Comparison of ENCODE assay signal across 19 cellular contexts in genomic region chr2:147789287-147789686, GRCh38. TPM values are rescaled to one million over a fixed set of nuclear protein-coding genes. Genes with fewer than 3 reads are reported as not detected.
DNase-seq lines count a peak whose midpoint lies in the region; FAIRE-seq and TF ChIP-seq lines count a peak whose summit lies in the region.
"Had no signal": no experiment of that assay in that cellular context is flagged by ENCODE, and none has a peak within 500 bp of the region (broad histone marks: within the 10 kb centered on the region; RNA-seq: fewer than 3 reads in every experiment).

No MANE protein-coding gene starts in this region.

- intact Hi-C loops in prostate gland (cut with DNase I) = no loop called here

- H2AK5ac ChIP-seq in H1 (ENCODE audit: low read depth, low read length) = no peak overlapping the region
- no peak overlapping the region for H2AK5ac ChIP-seq in mesenchymal stem cell (ENCODE audit: low read length, severe bottlenecking)

- H3K4me3 ChIP-seq in MG63 = peak overlapping the region; percentile 12
- no peak overlapping the region for H3K4me3 ChIP-seq in H1 (ENCODE audit: extremely low read depth in 1 of 4, insufficient read depth in 2 of 4, low read depth in 3 of 4, low read length in 4 of 4)
- H3K4me3 ChIP-seq in mesenchymal stem cell (ENCODE audit: insufficient read depth in 1 of 2, low read depth in 1 of 2, low read length in 2 of 2) = peak overlapping the region in 1 of 2 experiments; percentile 0
- H3K4me3 ChIP-seq in prostate gland = no peak overlapping the region
- H3K4me3 ChIP-seq: A549, BLaER1 had no signal

- POLR2A ChIA-PET in H1 (lab: Charles Lee; ENCODE audit: partially characterized antibody) = no interaction called here

- no peaks in the 10 kb centered on the region for H3K23me2 ChIP-seq in H1 (ENCODE audit: low read depth, low read length)

- H3K36me3 ChIP-seq in MG63 = no peaks in the 10 kb centered on the region
- no peaks in the 10 kb centered on the region for H3K36me3 ChIP-seq in H1 (ENCODE audit: control insufficient read depth in 2 of 4, insufficient read depth in 4 of 4, low read length in 3 of 4)
- H3K36me3 ChIP-seq in mesenchymal stem cell (ENCODE audit: control insufficient read depth in 1 of 2, insufficient read depth in 2 of 2, low read depth in 1 of 2, low read length in 2 of 2) = no peaks in the 10 kb centered on the region
- no peaks in the 10 kb centered on the region for H3K36me3 ChIP-seq in prostate gland
- H3K36me3 ChIP-seq: BLaER1 had no signal

- TF ChIP-seq EP300 in H1 (IDR thresholded peaks at IDR 0.05; ENCODE audit: borderline replicate concordance in 1 of 2, low read depth in 2 of 2, low read length in 2 of 2) = no peak

- H4K8ac ChIP-seq in H1 (ENCODE audit: extremely low read depth, insufficient read depth, low read length) (no peak overlapping the region), mesenchymal stem cell (ENCODE audit: low read length) (no peak overlapping the region)

- TF ChIP-seq CTCF in H1 (IDR thresholded peaks at IDR 0.05; ENCODE audit: control extremely low read depth in 1 of 3, insufficient read depth in 1 of 3, low read depth in 1 of 3, low read length in 3 of 3) (no peak), prostate gland (IDR thresholded peaks at IDR 0.05) (no peak)

- H3K23ac ChIP-seq in H1 (ENCODE audit: insufficient read length) (no peak overlapping the region), mesenchymal stem cell (ENCODE audit: low read length in 2 of 2) (no peak overlapping the region)

- FAIRE-seq in H1 (lab: Jason Lieb, UNC) = no peak
- FAIRE-seq: A549, D721Med, GM19239 had no signal

- no peaks in the 10 kb centered on the region for H3K79me1 ChIP-seq in H1 (ENCODE audit: low read depth, low read length)
- no peaks in the 10 kb centered on the region for H3K79me1 ChIP-seq in mesenchymal stem cell (replicated peaks; ENCODE audit: low read length, poor library complexity, severe bottlenecking)

- WGBS in H1 (ENCODE audit: extremely low coverage in 1 of 2, insufficient coverage in 1 of 2, insufficient read length in 1 of 2, insufficient replicate concordance in 2 of 2, low coverage in 1 of 2, low lambda C conversion rate in 2 of 2, missing lambda C conversion rate in 1 of 2), 2 experiments = 95% methylated on average over 2 of the region's 2 CpGs; no CpG with 5 or more reads in 1 of the 2 experiments
- 75% methylated on average over 2 of the region's 2 CpGs for WGBS in mesenchymal stem cell
- 59% methylated on average over 2 of the region's 2 CpGs for WGBS in prostate gland

- H3K27me3 ChIP-seq in MG63 = no peaks in the 10 kb centered on the region
- no peaks in the 10 kb centered on the region for H3K27me3 ChIP-seq in H1 (replicated peaks in 1 of 4; ENCODE audit: control insufficient read depth in 3 of 4, extremely low read depth in 1 of 4, insufficient read depth in 3 of 4, low read length in 3 of 4)
- H3K27me3 ChIP-seq in mesenchymal stem cell (ENCODE audit: control insufficient read depth in 1 of 2, insufficient read depth in 1 of 2, low read length in 2 of 2) = no peaks in the 10 kb centered on the region
- H3K27me3 ChIP-seq in prostate gland (replicated peaks; ENCODE audit: insufficient read depth) = no peaks in the 10 kb centered on the region
- H3K27me3 ChIP-seq: BLaER1 had no signal

- H3K27ac ChIP-seq in H1 (ENCODE audit: low read depth, low read length) (no peak overlapping the region), mesenchymal stem cell (ENCODE audit: low read length, poor library complexity, severe bottlenecking) (no peak overlapping the region), prostate gland (no peak overlapping the region)
- H3K27ac ChIP-seq: A549, BLaER1 had no signal

- no peak for TF ChIP-seq RAD21 in H1 (IDR thresholded peaks at IDR 0.05 in 1 of 2, conservative IDR thresholded peaks at IDR 0.05 in 1 of 2; ENCODE audit: low read depth in 2 of 2, low read length in 2 of 2)

- H3K4ac ChIP-seq in H1 (replicated peaks; ENCODE audit: insufficient read length, low read depth, low read length) = no peak overlapping the region
- H3K4ac ChIP-seq in mesenchymal stem cell (ENCODE audit: low read depth in 1 of 2, low read length in 2 of 2) = no peak overlapping the region

- no peaks in the 10 kb centered on the region for H4K20me1 ChIP-seq in H1 (replicated peaks in 1 of 2; ENCODE audit: control insufficient read depth in 1 of 2, insufficient read depth in 2 of 2, low read length in 2 of 2)
- H4K20me1 ChIP-seq: BLaER1 had no signal

- DNase-seq in ELR (ENCODE audit: low read depth) = peak; percentile 8
- DNase-seq in MG63 = no peak
- DNase-seq in H1 (ENCODE audit: low read depth in 1 of 2, low spot score in 2 of 2) = no peak
- no peak for DNase-seq in mesenchymal stem cell
- no peak for DNase-seq in prostate gland (ENCODE audit: low spot score)
- DNase-seq in NCI-H774 (lab: John Stamatoyannopoulos, UW) = no peak
- no peak for DNase-seq in SW 1271 (lab: John Stamatoyannopoulos, UW)
- DNase-seq in anterior cingulate cortex (lab: John Stamatoyannopoulos, UW) = no peak
- DNase-seq: CD8-positive, alpha-beta T cell; KBM-7; MV-4-11; NCI-H1694 treated with DMSO at 0.1 percent for 48 hours; NCI-H510A; NCI-H748 treated with DMSO at 0.1 percent for 48 hours; SHP77 treated with DMSO at 0.1 percent for 48 hours had no signal

- H3K9me3 ChIP-seq in MG63 (no peaks in the 10 kb centered on the region), H1 (ENCODE audit: insufficient read depth in 2 of 2, low read depth in 1 of 2, low read length in 1 of 2) (no peaks in the 10 kb centered on the region), mesenchymal stem cell (ENCODE audit: control insufficient read depth, low read length) (no peaks in the 10 kb centered on the region), prostate gland (no peaks in the 10 kb centered on the region)
- H3K9me3 ChIP-seq: A549, BLaER1 had no signal

- H2BK15ac ChIP-seq in H1 (ENCODE audit: low read length) (no peak overlapping the region), mesenchymal stem cell (ENCODE audit: low read depth, poor library complexity, severe bottlenecking) (no peak overlapping the region)

- H2BK5ac ChIP-seq in H1 (ENCODE audit: low read depth, low read length) = no peak overlapping the region
- H2BK5ac ChIP-seq in mesenchymal stem cell (ENCODE audit: low read depth, low read length, poor library complexity, severe bottlenecking) = no peak overlapping the region

- H3K4me2 ChIP-seq in H1 (ENCODE audit: insufficient read depth in 1 of 2, low read depth in 2 of 2, low read length in 2 of 2) = no peak overlapping the region
- no peak overlapping the region for H3K4me2 ChIP-seq in mesenchymal stem cell (ENCODE audit: low read length, poor library complexity, severe bottlenecking)
- H3K4me2 ChIP-seq: A549, BLaER1 had no signal

- H4K5ac ChIP-seq in H1 (ENCODE audit: insufficient read length, low read depth, low read length) = no peak overlapping the region

- no peak overlapping the region for H3K56ac ChIP-seq in H1 (replicated peaks; ENCODE audit: insufficient read length, low read depth, low read length)

- CTCF ChIA-PET in H1 (lab: Charles Lee; ENCODE audit: partially characterized antibody) = no interaction called here

- H2BK20ac ChIP-seq in H1 (ENCODE audit: low read length) = no peak overlapping the region

- H3K9ac ChIP-seq in H1 (replicated peaks in 1 of 4; ENCODE audit: extremely low read depth in 1 of 4, low read depth in 3 of 4, low read length in 3 of 4) (no peak overlapping the region), mesenchymal stem cell (ENCODE audit: low read length) (peak overlapping the region; percentile 26)
- H3K9ac ChIP-seq: BLaER1 had no signal

- H3K18ac ChIP-seq in H1 (ENCODE audit: extremely low read depth, low read length) (no peak overlapping the region), mesenchymal stem cell (ENCODE audit: low read depth in 1 of 2, low read length in 2 of 2) (no peak overlapping the region)

- H4K91ac ChIP-seq in H1 (replicated peaks; ENCODE audit: insufficient read length, low read length) (no peak overlapping the region), mesenchymal stem cell (ENCODE audit: low read length) (no peak overlapping the region)

- H3K79me2 ChIP-seq in H1 (ENCODE audit: control insufficient read depth in 1 of 2, insufficient read depth in 2 of 2, low read length in 2 of 2) = no peaks in the 10 kb centered on the region

- no peak overlapping the region for H2BK120ac ChIP-seq in H1 (replicated peaks; ENCODE audit: low read depth, low read length)
- H2BK120ac ChIP-seq in mesenchymal stem cell (ENCODE audit: low read depth, low read length) = no peak overlapping the region

- H2BK12ac ChIP-seq in H1 (ENCODE audit: low read depth, low read length) (no peak overlapping the region), mesenchymal stem cell (ENCODE audit: low read length in 2 of 2) (no peak overlapping the region)

- no peak overlapping the region for H3K14ac ChIP-seq in H1 (ENCODE audit: insufficient read length)
- no peak overlapping the region for H3K14ac ChIP-seq in mesenchymal stem cell (ENCODE audit: low read length in 2 of 2)

- H3K4me1 ChIP-seq in H1 (replicated peaks in 1 of 4; ENCODE audit: control insufficient read depth in 3 of 4, insufficient read depth in 4 of 4, low read length in 3 of 4) (peaks cover 0 to 2% (median 0%) of the 10 kb centered on the region in 4 experiments; a peak in 1 of 7 replicates), mesenchymal stem cell (ENCODE audit: control insufficient read depth, insufficient read depth, low read depth, low read length) (no peaks in the 10 kb centered on the region), prostate gland (replicated peaks) (no peaks in the 10 kb centered on the region)
- H3K4me1 ChIP-seq: A549, BLaER1 had no signal

- no peak for TF ChIP-seq POLR2A in H1 (IDR thresholded peaks at IDR 0.05; ENCODE audit: control extremely low read depth in 1 of 2, low read depth in 2 of 2, low read length in 2 of 2)
- no peak for TF ChIP-seq POLR2A in prostate gland (IDR thresholded peaks at IDR 0.05)

- peak overlapping the region; percentile 74; the same call in 1 of the 2 replicates for H2AFZ ChIP-seq in H1 (ENCODE audit: low read length)
- H2AFZ ChIP-seq in mesenchymal stem cell (ENCODE audit: low read depth, low read length) = no peak overlapping the region

TF ChIP-seq in H1, 55 proteins besides CTCF, POLR2A, EP300 and RAD21 (continues in another document):
- TF ChIP-seq TEAD4 (IDR thresholded peaks at IDR 0.05; ENCODE audit: low read depth, low read length) = 0 out of 2 replicates have a peak, but pooled peaks have one; percentile 50

RNA-seq across cellular contexts. Expression of gene ACVR2A, which starts 55.5 kb away (rescaled TPM):
- 4.1 and 16.9 TPM in 2 replicates for total RNA-seq in MG63 (2014; rRNA removed; shearing (Covaris generic); ENCODE audit: low replicate concordance)
- 15.0 and 18.1 TPM in 2 replicates for total RNA-seq in H1 (2021; fragmentation: NEBNext Ultra II Directional; extraction: Animal tissue kit (Norgen Biotek cat#: 25700))
- 1.8 and 3.4 TPM in 2 replicates for polyA plus RNA-seq in H1 (2011; rRNA removed)
- 4.4 TPM for polyA plus RNA-seq in H1 (2011; cell fraction: cytosol; rRNA removed)
- polyA plus RNA-seq in H1 (2011; cell fraction: nucleus; rRNA removed) = 2.4 TPM
- polyA plus RNA-seq in H1 (2012, experiment 1 of 2) = 7.3 to 11.0 TPM (median 8.2 TPM) in 4 replicates
- polyA plus RNA-seq in H1 (2012, experiment 2 of 2) = 0.64 TPM
- polyA plus RNA-seq in H1 (2013, experiment 1 of 2) = 9.8 TPM
- polyA plus RNA-seq in H1 (2013, experiment 2 of 2) = 9.7 TPM
- polyA minus RNA-seq in H1 (2011; rRNA and poly(A)+ RNA removed) = 15.6 and 18.1 TPM in 2 replicates
- 11.1 TPM for polyA minus RNA-seq in H1 (2011; cell fraction: cytosol; rRNA and poly(A)+ RNA removed)
- 16.6 TPM for polyA minus RNA-seq in H1 (2011; cell fraction: nucleus; rRNA and poly(A)+ RNA removed)
- 4.2 TPM for polyA plus RNA-seq in mesenchymal stem cell (2013, experiment 1 of 2)
- polyA plus RNA-seq in mesenchymal stem cell (2013, experiment 2 of 2) = 4.0 TPM
- 10 to 100 TPM; 18.3 to 25.8 TPM for total RNA-seq in prostate gland
